ENCODE assay signal across 8 cellular contexts in genomic region chr19:33796164-33797100, GRCh38. TPM values are rescaled to one million over a fixed set of nuclear protein-coding genes. Genes with fewer than 3 reads are reported as not detected.
DNase-seq lines count a peak whose midpoint lies in the region; ATAC-seq and TF ChIP-seq lines count a peak whose summit lies in the region.

Gene KCTD15 (plus strand): TSS chr19:33796870. CDS start chr19:33800455, 3,585 bp downstream.

- DNase-seq in mesenchymal stem cell (peak; percentile 73), NK-92 (lab: John Stamatoyannopoulos, UW; ENCODE audit: unreplicated experiment) (no peak)

- peak within 1 kb of the TSS; percentile 76 to 94 (median 86) for H3K4me3 ChIP-seq in BLaER1 treated with 17β-estradiol and CSF1 and Interleukin-3, amounts not matched to agents 10 nM and 100 nM
- H3K4me3 ChIP-seq in HUES48 (ENCODE audit: low read depth, low read length) = peak within 1 kb of the TSS; percentile 78
- peak within 1 kb of the TSS; percentile 52 for H3K4me3 ChIP-seq in WI38 (ENCODE audit: low read depth, low read length)
- no peak within 1 kb of the TSS for H3K4me3 ChIP-seq in endocrine pancreas (ENCODE audit: control insufficient read depth, insufficient read depth, low read length)
- peak within 1 kb of the TSS; percentile 72 to 76 for H3K4me3 ChIP-seq in mesenchymal stem cell (ENCODE audit: insufficient read depth in 1 of 2, low read depth in 1 of 2, low read length in 2 of 2)
- H3K4me3 ChIP-seq in subcutaneous abdominal adipose tissue (ENCODE audit: low read depth in 1 of 5, low read length in 5 of 5) = peak within 1 kb of the TSS in 4 of 5 donors; percentile 66 to 78 (median 74)

- no peak within 1 kb of the TSS for H2AK5ac ChIP-seq in mesenchymal stem cell (ENCODE audit: low read length, severe bottlenecking)

- H3K27me3 ChIP-seq in BLaER1 treated with 17β-estradiol and CSF1 and Interleukin-3, amounts not matched to agents 10 nM and 100 nM = no peaks in the 10 kb centered on the region
- H3K27me3 ChIP-seq in HUES48 (ENCODE audit: control insufficient read depth, insufficient read depth, low read length) (no peaks in the 10 kb centered on the region), endocrine pancreas (ENCODE audit: control insufficient read depth, insufficient read depth, low read length) (no peaks in the 10 kb centered on the region), mesenchymal stem cell (ENCODE audit: control insufficient read depth in 1 of 2, insufficient read depth in 1 of 2, low read length in 2 of 2) (peaks cover 9 to 38% of the 10 kb centered on the region in 2 experiments), subcutaneous abdominal adipose tissue (ENCODE audit: control insufficient read depth in 5 of 5, insufficient read depth in 4 of 5, low read length in 5 of 5) (peaks cover 7 to 28% (median 15%) of the 10 kb centered on the region in 5 donors)

- H2BK12ac ChIP-seq in mesenchymal stem cell (ENCODE audit: low read length in 2 of 2) = peak within 1 kb of the TSS in 1 of 2 experiments; percentile 47

- H4K91ac ChIP-seq in mesenchymal stem cell (ENCODE audit: low read length) = peak within 1 kb of the TSS; percentile 82

- H2BK5ac ChIP-seq in mesenchymal stem cell (ENCODE audit: low read depth, low read length, poor library complexity, severe bottlenecking) = peak within 1 kb of the TSS; percentile 73

- H3K9me3 ChIP-seq in BLaER1 treated with 17β-estradiol and CSF1 and Interleukin-3, amounts not matched to agents 10 nM and 100 nM (replicated peaks in 1 of 11) = no peaks in the 10 kb centered on the region
- no peaks in the 10 kb centered on the region for H3K9me3 ChIP-seq in HUES48 (ENCODE audit: control insufficient read depth, insufficient read depth, low read length)
- no peaks in the 10 kb centered on the region for H3K9me3 ChIP-seq in endocrine pancreas (ENCODE audit: control insufficient read depth, low read length)
- no peaks in the 10 kb centered on the region for H3K9me3 ChIP-seq in mesenchymal stem cell (ENCODE audit: control insufficient read depth, low read length)
- no peaks in the 10 kb centered on the region for H3K9me3 ChIP-seq in subcutaneous abdominal adipose tissue (ENCODE audit: control insufficient read depth in 5 of 5, low read length in 5 of 5)

- peak within 1 kb of the TSS; percentile 82 for H2BK15ac ChIP-seq in mesenchymal stem cell (ENCODE audit: low read depth, poor library complexity, severe bottlenecking)

- TF ChIP-seq CTCF in WI38 (IDR thresholded peaks at IDR 0.05; ENCODE audit: low read depth, low read length) = no peak

- H3K36me3 ChIP-seq in BLaER1 treated with 17β-estradiol and CSF1 and Interleukin-3, amounts not matched to agents 10 nM and 100 nM = peaks cover 13 to 29% (median 24%) of the 10 kb centered on the region in 11 experiments
- H3K36me3 ChIP-seq in HUES48 (ENCODE audit: control insufficient read depth, insufficient read depth, low read length) (peaks cover 21% of the 10 kb centered on the region), endocrine pancreas (ENCODE audit: control insufficient read depth, insufficient read depth, low read length) (no peaks in the 10 kb centered on the region), mesenchymal stem cell (ENCODE audit: control insufficient read depth in 1 of 2, insufficient read depth in 2 of 2, low read depth in 1 of 2, low read length in 2 of 2) (peaks cover 0 to 16% of the 10 kb centered on the region in 2 experiments), subcutaneous abdominal adipose tissue (ENCODE audit: control insufficient read depth in 5 of 5, insufficient read depth in 5 of 5, low read length in 5 of 5) (peaks cover 0 to 12% (median 6%) of the 10 kb centered on the region in 5 donors)

- peaks cover 27 to 50% (median 46%) of the 10 kb centered on the region in 10 experiments for H3K4me1 ChIP-seq in BLaER1 treated with 17β-estradiol and CSF1 and Interleukin-3, amounts not matched to agents 10 nM and 100 nM
- peaks cover 26% of the 10 kb centered on the region for H3K4me1 ChIP-seq in HUES48 (ENCODE audit: control insufficient read depth, insufficient read depth, low read length)
- no peaks in the 10 kb centered on the region for H3K4me1 ChIP-seq in endocrine pancreas (ENCODE audit: control insufficient read depth, insufficient read depth, low read length)
- peaks cover 16% of the 10 kb centered on the region for H3K4me1 ChIP-seq in mesenchymal stem cell (ENCODE audit: control insufficient read depth, insufficient read depth, low read depth, low read length)
- H3K4me1 ChIP-seq in subcutaneous abdominal adipose tissue (ENCODE audit: control insufficient read depth in 5 of 5, insufficient read depth in 5 of 5, low read length in 5 of 5) = peaks cover 0 to 40% (median 26%) of the 10 kb centered on the region in 5 donors

- H3K9ac ChIP-seq in BLaER1 treated with 17β-estradiol and CSF1 and Interleukin-3, amounts not matched to agents 10 nM and 100 nM = peak within 1 kb of the TSS; percentile 95 to 100 (median 100)
- H3K9ac ChIP-seq in HUES48 (ENCODE audit: low read depth, low read length) = peak within 1 kb of the TSS; percentile 89
- H3K9ac ChIP-seq in endocrine pancreas (ENCODE audit: control insufficient read depth, insufficient read depth, low read length) = peak within 1 kb of the TSS; percentile 60
- peak within 1 kb of the TSS; percentile 82 for H3K9ac ChIP-seq in mesenchymal stem cell (ENCODE audit: low read length)
- H3K9ac ChIP-seq in subcutaneous abdominal adipose tissue (ENCODE audit: low read length in 5 of 5) = peak within 1 kb of the TSS in 4 of 5 donors; percentile 28 to 51 (median 44)

- H3K27ac ChIP-seq in BLaER1 treated with 17β-estradiol and CSF1 and Interleukin-3, amounts not matched to agents 10 nM and 100 nM = peak within 1 kb of the TSS; percentile 89 to 100 (median 100)
- H3K27ac ChIP-seq in HUES48 (ENCODE audit: low read depth, low read length) (peak within 1 kb of the TSS; percentile 97), mesenchymal stem cell (ENCODE audit: low read length, poor library complexity, severe bottlenecking) (peak within 1 kb of the TSS; percentile 78), subcutaneous abdominal adipose tissue (ENCODE audit: low read depth, low read length) (peak within 1 kb of the TSS; percentile 57)

- H3K14ac ChIP-seq in mesenchymal stem cell (ENCODE audit: low read length in 2 of 2) = peak within 1 kb of the TSS in 1 of 2 experiments; percentile 91

- H3K4ac ChIP-seq in mesenchymal stem cell (ENCODE audit: low read depth in 1 of 2, low read length in 2 of 2) = peak within 1 kb of the TSS; percentile 85 to 95

- peaks cover 0 to 34% (median 25%) of the 10 kb centered on the region in 11 experiments; a peak in 16 of 22 replicates for H4K20me1 ChIP-seq in BLaER1 treated with 17β-estradiol and CSF1 and Interleukin-3, amounts not matched to agents 10 nM and 100 nM

- ATAC-seq in GM21381 (IDR thresholded peaks at IDR 0.05; ENCODE audit: unreplicated experiment) = no peak

- under 1% methylated on average over 71 of the region's 125 CpGs for WGBS in mesenchymal stem cell

- H4K8ac ChIP-seq in mesenchymal stem cell (ENCODE audit: low read length) = peak within 1 kb of the TSS; percentile 87

- peaks cover 13% of the 10 kb centered on the region for H3K79me1 ChIP-seq in mesenchymal stem cell (replicated peaks; ENCODE audit: low read length, poor library complexity, severe bottlenecking)

- peak within 1 kb of the TSS; percentile 95 to 96 for H3K18ac ChIP-seq in mesenchymal stem cell (ENCODE audit: low read depth in 1 of 2, low read length in 2 of 2)

- H2BK120ac ChIP-seq in mesenchymal stem cell (ENCODE audit: low read depth, low read length) = peak within 1 kb of the TSS; percentile 50

- H3K4me2 ChIP-seq in BLaER1 treated with 17β-estradiol and CSF1 and Interleukin-3, amounts not matched to agents 10 nM and 100 nM = peak within 1 kb of the TSS; percentile 85 to 96 (median 92)
- H3K4me2 ChIP-seq in mesenchymal stem cell (ENCODE audit: low read length, poor library complexity, severe bottlenecking) = peak within 1 kb of the TSS; percentile 89

- peak within 1 kb of the TSS in 1 of 2 experiments; percentile 95 for H3K23ac ChIP-seq in mesenchymal stem cell (ENCODE audit: low read length in 2 of 2)

- peak within 1 kb of the TSS; percentile 83 for H2AFZ ChIP-seq in mesenchymal stem cell (ENCODE audit: low read depth, low read length)

RNA-seq across cellular contexts. Expression of gene KCTD15, which starts in this region (rescaled TPM):
- polyA plus RNA-seq in mesenchymal stem cell (2013, experiment 1 of 2) = 16.1 TPM
- polyA plus RNA-seq in mesenchymal stem cell (2013, experiment 2 of 2) = 19.5 TPM

Comparison
In these comparisons a context has a peak if more than half of its experiments do, and no peak if none do; other contexts are left out.
1. H3K9ac ChIP-seq: peak in every context shown above with its lines; median percentile 100 in BLaER1 treated with 17β-estradiol and CSF1 and Interleukin-3, amounts not matched to agents 10 nM and 100 nM; 89 in HUES48; 82 in mesenchymal stem cell; 60 in endocrine pancreas; 44 in subcutaneous abdominal adipose tissue.